20 cellular contexts compared by ENCODE assay signal in the genomic region with DNA sequence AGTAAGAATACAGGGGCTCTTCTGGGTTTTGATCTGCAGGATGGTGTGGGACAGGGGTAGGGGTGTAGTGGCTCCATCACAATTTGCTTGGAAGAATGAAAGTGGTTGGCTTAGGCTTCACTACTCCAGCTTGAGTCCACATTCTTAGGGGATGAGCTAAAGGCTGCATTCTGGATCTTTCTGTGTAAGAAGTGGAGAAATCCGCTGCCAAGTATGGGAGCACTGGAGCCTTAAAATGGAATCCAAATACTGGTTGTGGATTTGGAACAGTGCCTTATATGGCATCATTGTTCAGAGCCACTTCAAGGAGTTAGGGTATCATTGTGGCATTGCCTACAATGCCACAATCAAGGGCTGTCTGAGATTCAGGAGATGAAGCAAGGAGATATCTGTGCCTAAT.
DNase-seq lines count a peak whose midpoint lies in the region; ATAC-seq and TF ChIP-seq lines count a peak whose summit lies in the region.
"Had no signal": no experiment of that assay in that cellular context is flagged by ENCODE, and none has a peak within 500 bp of the region (broad histone marks: within the 10 kb centered on the region; RNA-seq: fewer than 3 reads in every experiment).

No MANE protein-coding gene starts in this region.

- DNase-seq in AG08395 (ENCODE audit: low spot score) (peak; percentile 12), NCI-H446 (lab: John Stamatoyannopoulos, UW) (peak; percentile 74 to 91), fibroblast of gingiva (ENCODE audit: low read depth) (peak; percentile 15), mucosa of descending colon (no peak), DMS 273 (lab: John Stamatoyannopoulos, UW; ENCODE audit: unreplicated experiment) (no peak), upper lobe of right lung (no peak), hepatocyte (ENCODE audit: low spot score) (no peak)
- DNase-seq in activated CD4-positive, CD25-positive, alpha-beta regulatory T cell treated with anti-CD3 and anti-CD28 coated beads, Interleukin-2, amount 50 U/mL, for 72 hours, result no peak
- DNase-seq: C1 segment of cervical spinal cord, GF-D8, GOT3, MV-4-11, NCI-H1417 treated with DMSO at 0.1 percent for 48 hours, NCI-H2029, NCI-H2171 treated with DMSO at 0.1 percent for 48 hours, NCI-H510A treated with DMSO at 0.1 percent for 48 hours, NCI-H82 had no signal

- no peaks in the 10 kb centered on the region for H3K9me3 ChIP-seq in mucosa of descending colon
- no peaks in the 10 kb centered on the region for H3K9me3 ChIP-seq in upper lobe of right lung
- H3K9me3 ChIP-seq in hepatocyte (ENCODE audit: low read depth), result no peaks in the 10 kb centered on the region

- H3K79me2 ChIP-seq in hepatocyte, result no peaks in the 10 kb centered on the region

- H3K4me1 ChIP-seq in mucosa of descending colon (ENCODE audit: low read depth) (no peaks in the 10 kb centered on the region), upper lobe of right lung (peaks cover 6% of the 10 kb centered on the region), hepatocyte (ENCODE audit: insufficient read depth) (no peaks in the 10 kb centered on the region)

- H3K4me3 ChIP-seq in mucosa of descending colon (no peak overlapping the region), upper lobe of right lung (no peak overlapping the region), hepatocyte (no peak overlapping the region)
- H3K4me3 ChIP-seq: K562 had no signal

- intact Hi-C loops in mucosa of descending colon (cut with DNase I, micrococcal nuclease), result no loop called here
- intact Hi-C loops in upper lobe of right lung (cut with DNase I), result no loop called here

- H4K20me1 ChIP-seq in hepatocyte (ENCODE audit: insufficient read depth, poor library complexity, severe bottlenecking), result no peaks in the 10 kb centered on the region

- ATAC-seq in mucosa of descending colon (peak; percentile 27), upper lobe of right lung (no peak)
- ATAC-seq: K562, Panc1, Right ventricle myocardium inferior had no signal

- H3K27me3 ChIP-seq in upper lobe of right lung, result no peaks in the 10 kb centered on the region
- H3K27me3 ChIP-seq in hepatocyte, result no peaks in the 10 kb centered on the region

- no peak overlapping the region for H3K4me2 ChIP-seq in hepatocyte

- 96% methylated on average over 1 of the region's 1 CpG for WGBS in hepatocyte (ENCODE audit: low lambda C conversion rate, missing lambda C conversion rate)

- H3K27ac ChIP-seq in upper lobe of right lung (no peak overlapping the region), hepatocyte (no peak overlapping the region)

- no peak overlapping the region for H2AFZ ChIP-seq in hepatocyte

- TF ChIP-seq CTCF in mucosa of descending colon (IDR thresholded peaks at IDR 0.05) (no peak), upper lobe of right lung (IDR thresholded peaks at IDR 0.05) (no peak), hepatocyte (IDR thresholded peaks at IDR 0.05; ENCODE audit: poor library complexity) (no peak)

- H3K9me2 ChIP-seq in hepatocyte (replicated peaks; ENCODE audit: insufficient read depth), result no peaks in the 10 kb centered on the region

- no peaks in the 10 kb centered on the region for H3K36me3 ChIP-seq in mucosa of descending colon (ENCODE audit: low read depth)
- H3K36me3 ChIP-seq in upper lobe of right lung, result no peaks in the 10 kb centered on the region
- no peaks in the 10 kb centered on the region for H3K36me3 ChIP-seq in hepatocyte (replicated peaks; ENCODE audit: insufficient read depth, low read depth)

Comparison
In these comparisons a context has a peak if more than half of its experiments do, and no peak if none do; other contexts are left out.
1. DNase-seq: peak in AG08395 (single experiment), NCI-H446 (2 of 2) and fibroblast of gingiva (single experiment); none in mucosa of descending colon (0 of 3), DMS 273 (single experiment), upper lobe of right lung (single experiment), activated CD4-positive, CD25-positive, alpha-beta regulatory T cell treated with anti-CD3 and anti-CD28 coated beads, Interleukin-2, amount 50 U/mL, for 72 hours (single experiment) and hepatocyte (single experiment).